In the genomic region with DNA sequence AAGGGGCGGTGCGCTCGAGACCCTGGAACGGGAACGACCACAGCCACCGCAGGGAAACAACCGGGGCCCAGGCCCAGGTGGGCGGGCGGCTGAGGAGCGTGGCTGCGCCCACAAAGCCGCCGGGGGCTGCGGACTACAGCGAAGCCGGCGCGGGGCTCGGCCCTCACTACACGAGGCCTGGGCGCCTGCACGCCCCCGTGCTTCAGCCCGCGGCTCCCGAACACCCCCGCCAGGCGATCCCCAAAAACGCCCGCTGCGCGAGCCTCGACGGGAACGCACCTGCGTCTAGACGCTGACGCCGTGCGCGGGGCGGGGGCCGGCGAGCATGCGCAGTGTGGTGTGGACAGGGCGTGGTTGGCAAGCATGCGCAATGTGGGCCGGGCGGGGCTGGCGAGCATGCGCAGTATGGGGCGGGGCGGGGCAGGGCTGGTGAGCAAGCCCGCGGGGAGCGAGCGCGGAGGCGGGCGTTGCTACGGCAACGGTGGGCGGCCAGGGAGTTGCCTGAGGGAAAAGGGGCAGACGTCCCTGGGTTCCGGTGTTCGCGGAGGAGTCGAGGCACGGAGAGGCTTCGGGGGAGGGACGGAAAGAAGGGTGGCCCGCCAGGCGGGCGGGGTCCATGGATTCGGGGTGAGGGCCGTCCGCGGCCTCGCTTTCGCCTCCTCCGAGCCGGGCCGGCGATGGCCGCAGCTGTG, we compare ENCODE assay signal across 8 cellular contexts. TPM values are rescaled to one million over a fixed set of nuclear protein-coding genes. Genes with fewer than 3 reads are reported as not detected.
DNase-seq lines count a peak whose midpoint lies in the region; ATAC-seq and TF ChIP-seq lines count a peak whose summit lies in the region.

Gene RNF32 (plus strand): TSS at position 518 of the 692 bp plus-strand sequence. CDS start 3,104 bp downstream, outside the sequence.

- CTCF ChIA-PET in GM10248 (lab: Yijun Ruan, JAX) = interaction anchor here (1.0 kb wide), 1 partner anchor 10 kb away, joined by 3 read pairs; no protein-coding TSS in a partner anchor

- no peaks in the 10 kb centered on the region for H3K9me3 ChIP-seq in right atrium auricular region

- POLR2A ChIA-PET in GM10248 (lab: Yijun Ruan, JAX) = no interaction called here

- peak within 1 kb of the TSS; percentile 57 for H3K9ac ChIP-seq in rectal smooth muscle tissue (ENCODE audit: low read length)

- no peaks in the 10 kb centered on the region for H3K27me3 ChIP-seq in right atrium auricular region
- H3K27me3 ChIP-seq in rectal smooth muscle tissue (ENCODE audit: control insufficient read depth, insufficient read depth, low read length) = no peaks in the 10 kb centered on the region

- H3K36me3 ChIP-seq in right atrium auricular region (no peaks in the 10 kb centered on the region), rectal smooth muscle tissue (ENCODE audit: control insufficient read depth, insufficient read depth, low read length) (no peaks in the 10 kb centered on the region)

- H3K4me3 ChIP-seq in right atrium auricular region = peak within 1 kb of the TSS; percentile 66
- peak within 1 kb of the TSS; percentile 92 for H3K4me3 ChIP-seq in rectal smooth muscle tissue (ENCODE audit: low read length)

- peak; percentile 99 for DNase-seq in GM10248 (ENCODE audit: extremely low spot score)
- peak; percentile 67 for DNase-seq in NCI-H1105 treated with DMSO at 0.1 percent for 48 hours (lab: John Stamatoyannopoulos, UW)
- peak; percentile 64 to 84 for DNase-seq in SW 1271 (lab: John Stamatoyannopoulos, UW)
- DNase-seq in amniotic stem cell (lab: John Stamatoyannopoulos, UW) = peak; percentile 74
- peak; percentile 91 for DNase-seq in right atrium auricular region (ENCODE audit: low spot score)
- DNase-seq in A172 (ENCODE audit: low spot score) = no peak

- peaks cover 0 to 12% of the 10 kb centered on the region in 2 donors for H3K4me1 ChIP-seq in right atrium auricular region
- H3K4me1 ChIP-seq in rectal smooth muscle tissue (ENCODE audit: control insufficient read depth, insufficient read depth, low read length) = peaks cover 3% of the 10 kb centered on the region

- ATAC-seq in HG02588 (IDR thresholded peaks at IDR 0.05; ENCODE audit: unreplicated experiment) = peak; percentile 88

- TF ChIP-seq CTCF in GM10248 (IDR thresholded peaks at IDR 0.05; ENCODE audit: control extremely low read depth, extremely low read depth, low read depth, missing control alignments) = no peak
- no peak for TF ChIP-seq CTCF in right atrium auricular region (IDR thresholded peaks at IDR 0.05)

- H3K27ac ChIP-seq in right atrium auricular region (peak within 1 kb of the TSS; percentile 77 to 80), rectal smooth muscle tissue (ENCODE audit: low read depth, low read length) (peak within 1 kb of the TSS; percentile 8)

RNA-seq across cellular contexts. Expression of gene RNF32, which starts in this region (rescaled TPM):
- under 1 TPM in 1 of 2 donors, not detected in 1; 0.79 TPM for total RNA-seq in right atrium auricular region
- total RNA-seq in A172 (2014; rRNA removed; shearing (Covaris generic)) = not detected in 2 replicates

Comparison
In these comparisons a context has a peak if more than half of its experiments do, and no peak if none do; other contexts are left out.
1. Peak in DNase-seq, H3K4me3 ChIP-seq and H3K27ac ChIP-seq in right atrium auricular region; RNA of the gene not detected or under 1 TPM.